ENCODE assay signal across 3 cellular contexts in the genomic region with DNA sequence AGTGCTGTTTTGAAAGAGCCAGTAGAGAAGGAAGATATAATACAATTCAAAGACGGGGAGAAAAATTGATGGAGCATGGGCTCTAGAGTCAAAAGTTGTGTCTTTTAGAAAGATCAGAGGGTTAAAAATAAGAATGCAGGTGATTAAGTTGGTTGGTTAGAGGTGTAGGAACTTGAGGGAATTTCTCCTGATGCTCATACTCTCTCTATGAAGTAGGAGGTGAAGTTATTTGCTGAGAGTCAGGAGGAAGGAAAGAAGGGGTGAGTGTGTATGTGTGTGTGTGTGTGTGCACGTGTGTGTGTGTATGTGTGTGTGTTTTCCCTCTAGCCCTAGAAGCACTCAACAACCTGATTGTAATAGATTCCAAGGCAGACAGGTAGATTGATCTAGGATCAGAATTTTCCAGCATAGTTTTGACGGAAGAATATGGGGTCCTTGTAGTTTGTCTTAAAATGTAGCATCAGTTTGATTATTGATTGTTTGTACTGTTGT.
A peak's percentile ranks its signal among the peaks of the same experiment; 100 is the strongest.
TF ChIP-seq lines count a peak whose summit lies in the region.

No MANE protein-coding gene starts in this region.

TF ChIP-seq in IMR-90, 13 proteins besides CTCF, POLR2A, EP300 and RAD21:
- TF ChIP-seq MAFK (IDR thresholded peaks at IDR 0.05; ENCODE audit: low read depth, low read length) (no peak), CHD1 (IDR thresholded peaks at IDR 0.05; ENCODE audit: low read depth, low read length) (no peak), FOS (IDR thresholded peaks at IDR 0.05; ENCODE audit: low read depth, low read length) (no peak), ELK1 (IDR thresholded peaks at IDR 0.05; ENCODE audit: borderline replicate concordance, low read depth, low read length) (no peak), NFE2L2 (IDR thresholded peaks at IDR 0.05; ENCODE audit: low read depth, low read length) (no peak), CEBPB (IDR thresholded peaks at IDR 0.05; ENCODE audit: low read depth, low read length) (no peak), BHLHE40 (IDR thresholded peaks at IDR 0.05; ENCODE audit: low read depth, low read length) (no peak), RFX5 (IDR thresholded peaks at IDR 0.05; ENCODE audit: low read depth, low read length) (no peak), RCOR1 (IDR thresholded peaks at IDR 0.05; ENCODE audit: insufficient replicate concordance, low read length) (no peak), MAZ (IDR thresholded peaks at IDR 0.05; ENCODE audit: borderline replicate concordance, low read depth, low read length) (no peak), SMC3 (IDR thresholded peaks at IDR 0.05; ENCODE audit: low read depth, low read length) (no peak)
- TF ChIP-seq, protein P1, sequence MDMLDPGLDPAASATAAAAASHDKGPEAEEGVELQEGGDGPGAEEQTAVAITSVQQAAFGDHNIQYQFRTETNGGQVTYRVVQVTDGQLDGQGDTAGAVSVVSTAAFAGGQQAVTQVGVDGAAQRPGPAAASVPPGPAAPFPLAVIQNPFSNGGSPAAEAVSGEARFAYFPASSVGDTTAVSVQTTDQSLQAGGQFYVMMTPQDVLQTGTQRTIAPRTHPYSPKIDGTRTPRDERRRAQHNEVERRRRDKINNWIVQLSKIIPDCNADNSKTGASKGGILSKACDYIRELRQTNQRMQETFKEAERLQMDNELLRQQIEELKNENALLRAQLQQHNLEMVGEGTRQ (IDR thresholded peaks at IDR 0.05; ENCODE audit: low read depth, low read length): no peak

TF ChIP-seq in GM12878, 131 proteins besides CTCF, POLR2A, EP300 and RAD21:
- TF ChIP-seq KDM1A (IDR thresholded peaks at IDR 0.05; ENCODE audit: borderline replicate concordance): no peak
- peak; percentile 26 to 33; a peak in 2 of 4 replicates for TF ChIP-seq BHLHE40 (IDR thresholded peaks at IDR 0.05; ENCODE audit: borderline replicate concordance in 1 of 2, low read depth in 2 of 2, low read length in 1 of 2)

TF ChIP-seq in liver, 16 proteins besides CTCF, POLR2A, EP300 and RAD21:
- no peak for TF ChIP-seq FOXA2 (IDR thresholded peaks at IDR 0.05)
- TF ChIP-seq RXRA (IDR thresholded peaks at IDR 0.05): peak in 1 of 2 donors; percentile 0
TF ChIP-seq in liver: peak in this region for 1.
